In the genomic region with DNA sequence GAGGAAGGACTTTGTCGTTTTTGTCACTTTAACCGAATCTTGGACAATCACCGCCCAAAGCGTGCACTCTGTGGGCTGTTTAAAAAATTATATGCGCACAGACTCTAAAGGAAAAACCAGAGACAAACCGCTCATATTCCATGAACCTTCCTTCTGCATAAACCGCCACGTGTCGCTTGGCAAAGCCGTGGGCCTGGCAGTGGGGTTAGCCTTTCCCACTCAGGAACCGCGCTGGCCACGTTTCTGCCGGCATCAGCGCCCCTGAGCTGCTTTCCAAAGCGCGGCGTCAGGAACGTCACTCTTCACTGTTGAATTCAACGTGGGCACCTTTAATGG, we compare ENCODE assay signal across 27 cellular contexts. TPM values are rescaled to one million over a fixed set of nuclear protein-coding genes. Genes with fewer than 3 reads are reported as not detected.
"Had no signal": no experiment of that assay in that cellular context is flagged by ENCODE, and none has a peak within 500 bp of the region (broad histone marks: within the 10 kb centered on the region; RNA-seq: fewer than 3 reads in every experiment).

No MANE protein-coding gene starts in this region.

- H3K4me3 ChIP-seq: esophagus muscularis mucosa, gastrocnemius medialis, heart right ventricle, left ventricle myocardium inferior, lung, mucosa of descending colon, pancreas, prostate gland, testis, tibial nerve, upper lobe of right lung, vagina had no signal

- H3K27me3 ChIP-seq: gastrocnemius medialis, pancreas, testis, vagina had no signal

- H3K4me1 ChIP-seq: gastrocnemius medialis, pancreas, prostate gland, testis had no signal

- H3K27ac Mint-ChIP-seq: dendritic cell treated with granulocyte-macrophage colony-stimulating factor and Interleukin-4, amounts not matched to agents 40 ng/mL and 50 ng/mL, for 4 days; effector memory CD8-positive, alpha-beta T cell; naive thymus-derived CD8-positive, alpha-beta T cell; stimulated activated naive B cell treated with anti-CD40 and anti-IgM and Interleukin-4, amounts not matched to agents 10 μg/mL and 1 μg/mL and 100 μg/mL, for 72 hours; stimulated activated naive CD8-positive, alpha-beta T cell treated with anti-CD3 and anti-CD28 coated beads, Interleukin-15, amount 100 ng/mL, for 72 hours had no signal

- H3K36me3 ChIP-seq: esophagus muscularis mucosa, gastrocnemius medialis, heart right ventricle, left ventricle myocardium inferior, pancreas, prostate gland, spleen, tibial nerve, upper lobe of right lung, vagina had no signal

- H3K36me3 Mint-ChIP-seq: naive thymus-derived CD8-positive, alpha-beta T cell; stimulated activated naive B cell treated with anti-CD40 and anti-IgM and Interleukin-4, amounts not matched to agents 10 μg/mL and 1 μg/mL and 100 μg/mL, for 72 hours had no signal

- H3K27ac ChIP-seq: epithelial cell of prostate, esophagus muscularis mucosa, gastrocnemius medialis, heart right ventricle, left ventricle myocardium inferior, pancreas, prostate gland, spleen, testis, tibial nerve, upper lobe of right lung, vagina had no signal

- H3K4me1 Mint-ChIP-seq: neural crest cell; stimulated activated naive CD8-positive, alpha-beta T cell treated with anti-CD3 and anti-CD28 coated beads, Interleukin-15, amount 100 ng/mL, for 72 hours had no signal

- H3K9me3 ChIP-seq: esophagus muscularis mucosa, gastrocnemius medialis, heart right ventricle, left ventricle myocardium inferior, mucosa of descending colon, pancreas, prostate gland, spleen, testis, tibial nerve, upper lobe of right lung, vagina had no signal

- H3K4me3 Mint-ChIP-seq: dendritic cell treated with granulocyte-macrophage colony-stimulating factor and Interleukin-4, amounts not matched to agents 40 ng/mL and 50 ng/mL, for 4 days; effector memory CD8-positive, alpha-beta T cell; naive thymus-derived CD8-positive, alpha-beta T cell; neural crest cell; stimulated activated naive B cell treated with anti-CD40 and anti-IgM and Interleukin-4, amounts not matched to agents 10 μg/mL and 1 μg/mL and 100 μg/mL, for 72 hours; stimulated activated naive CD8-positive, alpha-beta T cell treated with anti-CD3 and anti-CD28 coated beads, Interleukin-15, amount 100 ng/mL, for 72 hours had no signal

- FAIRE-seq: islet of Langerhans, pancreas had no signal

RNA-seq across cellular contexts. Expression of a gene that starts 22.8 kb away (rescaled TPM):
- total RNA-seq: esophagus muscularis mucosa; fibroblast of villous mesenchyme; gastrocnemius medialis; heart right ventricle; left cardiac atrium; left ventricle myocardium inferior; lung; mesenteric fat pad; naive thymus-derived CD8-positive, alpha-beta T cell; neural crest cell; pancreas; prostate gland; sciatic nerve; skeletal muscle tissue; spleen; subcutaneous adipose tissue; testis; tibial nerve; upper lobe of right lung; vagina had no signal
- polyA plus RNA-seq: heart right ventricle; lung; naive thymus-derived CD8-positive, alpha-beta T cell; spleen had no signal

RNA-seq across cellular contexts. Expression of a gene that starts 30.5 kb away (rescaled TPM):
- total RNA-seq: esophagus muscularis mucosa; fibroblast of villous mesenchyme; gastrocnemius medialis; heart right ventricle; left cardiac atrium; left ventricle myocardium inferior; lung; mesenteric fat pad; mucosa of descending colon; naive thymus-derived CD8-positive, alpha-beta T cell; neural crest cell; pancreas; prostate gland; sciatic nerve; skeletal muscle tissue; spleen; subcutaneous adipose tissue; testis; tibial nerve; upper lobe of right lung; vagina had no signal
- polyA plus RNA-seq: heart right ventricle; lung; naive thymus-derived CD8-positive, alpha-beta T cell; pancreas; spleen had no signal

RNA-seq across cellular contexts. Expression of a gene that starts 44.1 kb away (rescaled TPM):
- total RNA-seq: esophagus muscularis mucosa; fibroblast of villous mesenchyme; gastrocnemius medialis; heart right ventricle; left cardiac atrium; left ventricle myocardium inferior; lung; mesenteric fat pad; mucosa of descending colon; naive thymus-derived CD8-positive, alpha-beta T cell; neural crest cell; pancreas; prostate gland; sciatic nerve; skeletal muscle tissue; spleen; subcutaneous adipose tissue; testis; tibial nerve; upper lobe of right lung; vagina had no signal
- polyA plus RNA-seq: heart right ventricle; lung; naive thymus-derived CD8-positive, alpha-beta T cell; pancreas; spleen had no signal

RNA-seq across cellular contexts. Expression of a gene that starts 44.6 kb away (rescaled TPM):
- total RNA-seq: esophagus muscularis mucosa; fibroblast of villous mesenchyme; gastrocnemius medialis; heart right ventricle; left cardiac atrium; left ventricle myocardium inferior; lung; mesenteric fat pad; mucosa of descending colon; naive thymus-derived CD8-positive, alpha-beta T cell; neural crest cell; pancreas; prostate gland; sciatic nerve; skeletal muscle tissue; spleen; subcutaneous adipose tissue; testis; tibial nerve; upper lobe of right lung; vagina had no signal
- polyA plus RNA-seq: heart right ventricle; lung; naive thymus-derived CD8-positive, alpha-beta T cell; pancreas; spleen had no signal

RNA-seq across cellular contexts. Expression of a gene that starts 54.3 kb away (rescaled TPM):
- total RNA-seq: esophagus muscularis mucosa; fibroblast of villous mesenchyme; gastrocnemius medialis; heart right ventricle; left cardiac atrium; left ventricle myocardium inferior; lung; mesenteric fat pad; mucosa of descending colon; naive thymus-derived CD8-positive, alpha-beta T cell; neural crest cell; pancreas; prostate gland; sciatic nerve; skeletal muscle tissue; spleen; subcutaneous adipose tissue; testis; tibial nerve; upper lobe of right lung; vagina had no signal
- polyA plus RNA-seq: naive thymus-derived CD8-positive, alpha-beta T cell; spleen had no signal
